Comparison of ENCODE assay signal across 32 cellular contexts in genomic region chrX:68735266-68735665, GRCh38.
"Had no signal": no experiment of that assay in that cellular context is flagged by ENCODE, and none has a peak within 500 bp of the region (broad histone marks: within the 10 kb centered on the region; RNA-seq: fewer than 3 reads in every experiment).

No MANE protein-coding gene starts in this region.

- H3K4me1 ChIP-seq: adrenal gland, ascending aorta, body of pancreas, breast epithelium had no signal

- ATAC-seq: activated naive CD4-positive, alpha-beta T cell treated with anti-CD3 and anti-CD28 coated beads, Interleukin-2, amount 50 U/mL, for 72 hours; activated naive CD8-positive, alpha-beta T cell treated with anti-CD3 and anti-CD28 coated beads, Interleukin-2, amount 50 U/mL, for 24 hours; activated T-cell treated with anti-CD3 and anti-CD28 coated beads, Interleukin-2, amount 50 U/mL, for 4 hours; activated T-cell treated with anti-CD3 and anti-CD28 coated beads, Interleukin-2, amount 50 U/mL, for 72 hours; activated T-helper 17 cell treated with anti-CD3 and anti-CD28 coated beads, Interleukin-2, amount 50 U/mL, for 72 hours; body of pancreas had no signal

- H3K36me3 ChIP-seq: adrenal gland, ascending aorta, brain microvascular endothelial cell, breast epithelium, cardiac muscle cell had no signal

- H3K27me3 ChIP-seq: ascending aorta, body of pancreas, brain microvascular endothelial cell, cardiac muscle cell had no signal

- H3K27ac ChIP-seq: adrenal gland, ascending aorta, body of pancreas, brain microvascular endothelial cell, breast epithelium, cardiac muscle cell had no signal

- DNase-seq: activated effector memory CD4-positive, alpha-beta T cell treated with anti-CD3 and anti-CD28 coated beads, Interleukin-2, amount 50 U/mL, for 16 hours; activated effector memory CD4-positive, alpha-beta T cell treated with Interleukin-2 at 50 U/mL for 16 hours; activated gamma-delta T cell; activated gamma-delta T cell treated with Interleukin-2 at 50 U/mL for 16 hours; activated naive CD4-positive, alpha-beta T cell; activated naive CD4-positive, alpha-beta T cell treated with anti-CD3 and anti-CD28 coated beads for 36 hours; activated naive CD4-positive, alpha-beta T cell treated with anti-CD3 and anti-CD28 coated beads, Interleukin-2, amount 10 ng/mL, durations not matched to agents 7 days and 5 days; activated naive CD4-positive, alpha-beta T cell treated with anti-CD3 and anti-CD28 coated beads, Interleukin-2, amount 50 U/mL, for 16 hours; activated naive CD4-positive, alpha-beta T cell treated with Interleukin-2 at 50 U/mL for 16 hours; activated naive CD8-positive, alpha-beta T cell treated with anti-CD3 and anti-CD28 coated beads for 36 hours; activated naive CD8-positive, alpha-beta T cell treated with anti-CD3 and anti-CD28 coated beads, Interleukin-2, amount 10 ng/mL, durations not matched to agents 7 days and 5 days; activated naive CD8-positive, alpha-beta T cell treated with anti-CD3 and anti-CD28 coated beads, Interleukin-2, amount 50 U/mL, for 24 hours; activated T-cell treated with anti-CD3 and anti-CD28 coated beads, Interleukin-2, amount 50 U/mL, for 1 hour; activated T-cell treated with anti-CD3 and anti-CD28 coated beads, Interleukin-2, amount 50 U/mL, for 24 hours; activated T-cell treated with anti-CD3 and anti-CD28 coated beads, Interleukin-2, amount 50 U/mL, for 4 hours; activated T-cell treated with anti-CD3 and anti-CD28 coated beads, Interleukin-2, amount 50 U/mL, for 48 hours; activated T-cell treated with anti-CD3 and anti-CD28 coated beads, Interleukin-2, amount 50 U/mL, for 72 hours; amniotic stem cell; amygdala; anterior cingulate cortex; aorta; body of pancreas; brain microvascular endothelial cell; caudate nucleus; central memory CD4-positive, alpha-beta T cell; cerebellar nuclear complex had no signal

- H3K4me3 ChIP-seq: adrenal gland, ascending aorta, body of pancreas, breast epithelium, cardiac muscle cell had no signal

- H3K9me3 ChIP-seq: adrenal gland, ascending aorta, body of pancreas, breast epithelium had no signal
